ENCODE assay signal across 10 cellular contexts in the genomic region with DNA sequence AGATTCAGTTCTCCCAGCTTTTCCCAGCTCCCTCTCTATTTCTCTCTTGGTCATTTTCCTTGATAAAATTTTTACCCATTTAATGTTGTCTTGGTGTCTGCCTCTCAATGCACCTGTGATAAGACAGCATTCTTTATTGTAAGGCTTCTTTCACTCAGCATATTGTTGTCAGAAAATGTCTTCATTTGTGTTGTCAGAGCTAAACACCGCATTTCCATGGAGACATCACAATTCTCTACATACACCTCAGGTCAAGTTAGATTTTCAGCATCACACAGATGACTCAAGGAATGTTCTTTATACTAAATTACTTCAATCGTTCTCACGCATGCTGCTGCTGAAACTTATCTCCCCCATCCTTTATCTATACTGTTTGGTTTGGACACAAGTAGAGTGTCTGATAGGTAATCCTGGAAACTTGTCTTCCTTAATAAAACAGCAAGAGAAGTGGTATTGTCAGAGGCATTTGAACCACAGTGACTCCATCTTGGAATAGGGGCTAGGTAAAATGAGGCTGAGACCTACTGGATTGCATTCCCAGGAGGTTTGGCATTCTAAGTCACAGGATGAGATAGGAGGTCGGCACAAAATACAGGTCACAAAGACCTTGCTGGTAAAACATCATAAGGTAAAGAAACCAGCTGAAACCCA. TPM values are rescaled to one million over a fixed set of nuclear protein-coding genes. Genes with fewer than 3 reads are reported as not detected.
"Had no signal": no experiment of that assay in that cellular context is flagged by ENCODE, and none has a peak within 500 bp of the region (broad histone marks: within the 10 kb centered on the region; RNA-seq: fewer than 3 reads in every experiment).

No MANE protein-coding gene starts in this region.

- H2AFZ ChIP-seq: GM23338 had no signal

- H3K4me3 Mint-ChIP-seq: GM23338, IgD-negative memory B cell had no signal

- H3K36me3 Mint-ChIP-seq: IgD-negative memory B cell had no signal

- ATAC-seq: GM23338, HCT116, HepG2 had no signal

- H3K36me3 ChIP-seq: HAP-1 had no signal

- FAIRE-seq: HepG2 had no signal

- DNase-seq: H7, HFFc6 had no signal

- H3K4me3 ChIP-seq: GM23338, HAP-1 had no signal

- H3K27ac Mint-ChIP-seq: GM23338, HFFc6, IgD-negative memory B cell had no signal

- H3K27ac ChIP-seq: HL-60 had no signal

- H3K4me2 ChIP-seq: GM23338 had no signal

- H3K9me3 ChIP-seq: HAP-1 had no signal

- H3K4me1 Mint-ChIP-seq: GM23338, IgD-negative memory B cell had no signal

- H3K9me3 Mint-ChIP-seq: GM23338, HFFc6 had no signal

RNA-seq across cellular contexts. Expression of gene EFHC2, which starts 41.3 kb away (rescaled TPM):
- total RNA-seq: H4, HepG2, HFFc6, HT1080 had no signal
- polyA plus RNA-seq: HepG2, IgD-negative memory B cell had no signal
